In genomic region chr15:75842722-75843617, GRCh38 we compare ENCODE assay signal across 1 cellular context.
A peak's percentile ranks its signal among the peaks of the same experiment; 100 is the strongest.
TF ChIP-seq lines count a peak whose summit lies in the region.

UBE2Q2 (plus strand) TSS chr15:75843447; CDS start chr15:75843667, 220 bp downstream.

TF ChIP-seq in K562, 482 proteins besides CTCF, POLR2A, EP300 and RAD21 (continued from another document and continues in another):
- TF ChIP-seq, protein P1, sequence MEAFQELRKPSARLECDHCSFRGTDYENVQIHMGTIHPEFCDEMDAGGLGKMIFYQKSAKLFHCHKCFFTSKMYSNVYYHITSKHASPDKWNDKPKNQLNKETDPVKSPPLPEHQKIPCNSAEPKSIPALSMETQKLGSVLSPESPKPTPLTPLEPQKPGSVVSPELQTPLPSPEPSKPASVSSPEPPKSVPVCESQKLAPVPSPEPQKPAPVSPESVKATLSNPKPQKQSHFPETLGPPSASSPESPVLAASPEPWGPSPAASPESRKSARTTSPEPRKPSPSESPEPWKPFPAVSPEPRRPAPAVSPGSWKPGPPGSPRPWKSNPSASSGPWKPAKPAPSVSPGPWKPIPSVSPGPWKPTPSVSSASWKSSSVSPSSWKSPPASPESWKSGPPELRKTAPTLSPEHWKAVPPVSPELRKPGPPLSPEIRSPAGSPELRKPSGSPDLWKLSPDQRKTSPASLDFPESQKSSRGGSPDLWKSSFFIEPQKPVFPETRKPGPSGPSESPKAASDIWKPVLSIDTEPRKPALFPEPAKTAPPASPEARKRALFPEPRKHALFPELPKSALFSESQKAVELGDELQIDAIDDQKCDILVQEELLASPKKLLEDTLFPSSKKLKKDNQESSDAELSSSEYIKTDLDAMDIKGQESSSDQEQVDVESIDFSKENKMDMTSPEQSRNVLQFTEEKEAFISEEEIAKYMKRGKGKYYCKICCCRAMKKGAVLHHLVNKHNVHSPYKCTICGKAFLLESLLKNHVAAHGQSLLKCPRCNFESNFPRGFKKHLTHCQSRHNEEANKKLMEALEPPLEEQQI (IDR thresholded peaks at IDR 0.05): no peak
- TF ChIP-seq MXD1 (CRISPR knock-in tag; IDR thresholded peaks at IDR 0.05; ENCODE audit: borderline replicate concordance, poor library complexity, severe bottlenecking) (peak; percentile 70), GATAD2A (IDR thresholded peaks at IDR 0.05) (no peak), KLF13 (tag; IDR thresholded peaks at IDR 0.05; ENCODE audit: borderline replicate concordance, low read depth) (0 out of 2 replicates have a peak, but pooled peaks have one; percentile 65), HEY1 (CRISPR knock-in tag; IDR thresholded peaks at IDR 0.05; ENCODE audit: borderline replicate concordance) (no peak), LEF1 (IDR thresholded peaks at IDR 0.05) (no peak), NCOA2 (IDR thresholded peaks at IDR 0.05; ENCODE audit: partially characterized antibody in 2 of 2) (no peak), ZNF263 (CRISPR knock-in tag; IDR thresholded peaks at IDR 0.05; ENCODE audit: borderline replicate concordance) (no peak), BHLHE40 (IDR thresholded peaks at IDR 0.05; ENCODE audit: low read length) (peak; percentile 82), ZNF133 (CRISPR knock-in tag; IDR thresholded peaks at IDR 0.05) (no peak), DMBX1 (CRISPR knock-in tag; IDR thresholded peaks at IDR 0.05; ENCODE audit: borderline replicate concordance) (peak; percentile 69; the same call in 1 of the 2 replicates), HMGN3 (IDR thresholded peaks at IDR 0.05; ENCODE audit: borderline replicate concordance, extremely low read depth, insufficient read length, low read depth, low read length) (no peak), MNT (conservative IDR thresholded peaks at IDR 0.05) (peak; percentile 57 to 81), ATF7 (IDR thresholded peaks at IDR 0.05) (peak; percentile 71; the same call in 1 of the 2 replicates), CHD2 (IDR thresholded peaks at IDR 0.05; ENCODE audit: low read depth, low read length) (no peak), TFE3 (CRISPR knock-in tag; IDR thresholded peaks at IDR 0.05) (no peak), GTF2E2 (tag; IDR thresholded peaks at IDR 0.05) (peak; percentile 75; the same call in 1 of the 2 replicates), TCF7L2 (IDR thresholded peaks at IDR 0.05; ENCODE audit: low read depth, low read length) (no peak), E2F3 (CRISPR knock-in tag; IDR thresholded peaks at IDR 0.05) (0 out of 2 replicates have a peak, but pooled peaks have one; percentile 22), ATF4 (CRISPR knock-in tag; IDR thresholded peaks at IDR 0.05) (0 out of 2 replicates have a peak, but pooled peaks have one; percentile 12), ZBTB33 (CRISPR knock-in tag; IDR thresholded peaks at IDR 0.05) (peak; percentile 73), POLR2AphosphoS5 (IDR thresholded peaks at IDR 0.05; ENCODE audit: control insufficient read depth, insufficient read depth, low read depth, low read length) (peak; percentile 47; the same call in 1 of the 2 replicates), NR2C2 (CRISPR knock-in tag; IDR thresholded peaks at IDR 0.05) (no peak), NR2C2 (tag; IDR thresholded peaks at IDR 0.05) (peak; percentile 67; the same call in 1 of the 2 replicates), NR3C1 (CRISPR knock-in tag; IDR thresholded peaks at IDR 0.05) (peak; percentile 63), ZNF431 (CRISPR knock-in tag; IDR thresholded peaks at IDR 0.05) (peak; percentile 86; the same call in 1 of the 2 replicates), ZNF175 (CRISPR knock-in tag; IDR thresholded peaks at IDR 0.05; ENCODE audit: low read depth) (peak; percentile 89), GATA2 (CRISPR knock-in tag; IDR thresholded peaks at IDR 0.05) (no peak), ZNF12 (CRISPR knock-in tag; IDR thresholded peaks at IDR 0.05) (no peak), MECOM (CRISPR knock-in tag; IDR thresholded peaks at IDR 0.05) (peak; percentile 66; the same call in 1 of the 2 replicates), THRAP3 (IDR thresholded peaks at IDR 0.05; ENCODE audit: borderline replicate concordance) (no peak), CXXC5 (CRISPR knock-in tag; IDR thresholded peaks at IDR 0.05) (peak; percentile 92), ELK1 (CRISPR knock-in tag; IDR thresholded peaks at IDR 0.05) (no peak), SMAD4 (CRISPR knock-in tag; conservative IDR thresholded peaks at IDR 0.05) (peak; percentile 88), MXI1 (IDR thresholded peaks at IDR 0.05; ENCODE audit: low read depth, low read length) (peak; percentile 49; the same call in 1 of the 2 replicates), SMARCE1 (IDR thresholded peaks at IDR 0.05) (0 out of 2 replicates have a peak, but pooled peaks have one; percentile 12), TOE1 (IDR thresholded peaks at IDR 0.05; ENCODE audit: borderline replicate concordance) (no peak), TOE1 (CRISPR knock-in tag; IDR thresholded peaks at IDR 0.05; ENCODE audit: borderline replicate concordance, low read depth) (no peak), TAF15 (IDR thresholded peaks at IDR 0.05; ENCODE audit: low read depth, low read length) (no peak), TRIM24 (IDR thresholded peaks at IDR 0.05) (no peak), ZNF311 (CRISPR knock-in tag; IDR thresholded peaks at IDR 0.05) (no peak), SIN3B (IDR thresholded peaks at IDR 0.05; ENCODE audit: low read depth) (0 out of 2 replicates have a peak, but pooled peaks have one; percentile 29)
- TF ChIP-seq, protein P2, sequence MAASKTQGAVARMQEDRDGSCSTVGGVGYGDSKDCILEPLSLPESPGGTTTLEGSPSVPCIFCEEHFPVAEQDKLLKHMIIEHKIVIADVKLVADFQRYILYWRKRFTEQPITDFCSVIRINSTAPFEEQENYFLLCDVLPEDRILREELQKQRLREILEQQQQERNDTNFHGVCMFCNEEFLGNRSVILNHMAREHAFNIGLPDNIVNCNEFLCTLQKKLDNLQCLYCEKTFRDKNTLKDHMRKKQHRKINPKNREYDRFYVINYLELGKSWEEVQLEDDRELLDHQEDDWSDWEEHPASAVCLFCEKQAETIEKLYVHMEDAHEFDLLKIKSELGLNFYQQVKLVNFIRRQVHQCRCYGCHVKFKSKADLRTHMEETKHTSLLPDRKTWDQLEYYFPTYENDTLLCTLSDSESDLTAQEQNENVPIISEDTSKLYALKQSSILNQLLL (CRISPR knock-in tag; IDR thresholded peaks at IDR 0.05; ENCODE audit: borderline replicate concordance): no peak
- TF ChIP-seq, protein P3, sequence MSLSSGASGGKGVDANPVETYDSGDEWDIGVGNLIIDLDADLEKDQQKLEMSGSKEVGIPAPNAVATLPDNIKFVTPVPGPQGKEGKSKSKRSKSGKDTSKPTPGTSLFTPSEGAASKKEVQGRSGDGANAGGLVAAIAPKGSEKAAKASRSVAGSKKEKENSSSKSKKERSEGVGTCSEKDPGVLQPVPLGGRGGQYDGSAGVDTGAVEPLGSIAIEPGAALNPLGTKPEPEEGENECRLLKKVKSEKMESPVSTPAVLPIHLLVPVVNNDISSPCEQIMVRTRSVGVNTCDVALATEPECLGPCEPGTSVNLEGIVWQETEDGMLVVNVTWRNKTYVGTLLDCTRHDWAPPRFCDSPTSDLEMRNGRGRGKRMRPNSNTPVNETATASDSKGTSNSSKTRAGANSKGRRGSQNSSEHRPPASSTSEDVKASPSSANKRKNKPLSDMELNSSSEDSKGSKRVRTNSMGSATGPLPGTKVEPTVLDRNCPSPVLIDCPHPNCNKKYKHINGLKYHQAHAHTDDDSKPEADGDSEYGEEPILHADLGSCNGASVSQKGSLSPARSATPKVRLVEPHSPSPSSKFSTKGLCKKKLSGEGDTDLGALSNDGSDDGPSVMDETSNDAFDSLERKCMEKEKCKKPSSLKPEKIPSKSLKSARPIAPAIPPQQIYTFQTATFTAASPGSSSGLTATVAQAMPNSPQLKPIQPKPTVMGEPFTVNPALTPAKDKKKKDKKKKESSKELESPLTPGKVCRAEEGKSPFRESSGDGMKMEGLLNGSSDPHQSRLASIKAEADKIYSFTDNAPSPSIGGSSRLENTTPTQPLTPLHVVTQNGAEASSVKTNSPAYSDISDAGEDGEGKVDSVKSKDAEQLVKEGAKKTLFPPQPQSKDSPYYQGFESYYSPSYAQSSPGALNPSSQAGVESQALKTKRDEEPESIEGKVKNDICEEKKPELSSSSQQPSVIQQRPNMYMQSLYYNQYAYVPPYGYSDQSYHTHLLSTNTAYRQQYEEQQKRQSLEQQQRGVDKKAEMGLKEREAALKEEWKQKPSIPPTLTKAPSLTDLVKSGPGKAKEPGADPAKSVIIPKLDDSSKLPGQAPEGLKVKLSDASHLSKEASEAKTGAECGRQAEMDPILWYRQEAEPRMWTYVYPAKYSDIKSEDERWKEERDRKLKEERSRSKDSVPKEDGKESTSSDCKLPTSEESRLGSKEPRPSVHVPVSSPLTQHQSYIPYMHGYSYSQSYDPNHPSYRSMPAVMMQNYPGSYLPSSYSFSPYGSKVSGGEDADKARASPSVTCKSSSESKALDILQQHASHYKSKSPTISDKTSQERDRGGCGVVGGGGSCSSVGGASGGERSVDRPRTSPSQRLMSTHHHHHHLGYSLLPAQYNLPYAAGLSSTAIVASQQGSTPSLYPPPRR (CRISPR knock-in tag; IDR thresholded peaks at IDR 0.05; ENCODE audit: borderline replicate concordance): no peak; the same call in 1 of the 2 replicates
- TF ChIP-seq, protein P4, sequence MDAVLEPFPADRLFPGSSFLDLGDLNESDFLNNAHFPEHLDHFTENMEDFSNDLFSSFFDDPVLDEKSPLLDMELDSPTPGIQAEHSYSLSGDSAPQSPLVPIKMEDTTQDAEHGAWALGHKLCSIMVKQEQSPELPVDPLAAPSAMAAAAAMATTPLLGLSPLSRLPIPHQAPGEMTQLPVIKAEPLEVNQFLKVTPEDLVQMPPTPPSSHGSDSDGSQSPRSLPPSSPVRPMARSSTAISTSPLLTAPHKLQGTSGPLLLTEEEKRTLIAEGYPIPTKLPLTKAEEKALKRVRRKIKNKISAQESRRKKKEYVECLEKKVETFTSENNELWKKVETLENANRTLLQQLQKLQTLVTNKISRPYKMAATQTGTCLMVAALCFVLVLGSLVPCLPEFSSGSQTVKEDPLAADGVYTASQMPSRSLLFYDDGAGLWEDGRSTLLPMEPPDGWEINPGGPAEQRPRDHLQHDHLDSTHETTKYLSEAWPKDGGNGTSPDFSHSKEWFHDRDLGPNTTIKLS (IDR thresholded peaks at IDR 0.05; ENCODE audit: borderline replicate concordance, low read depth): peak; percentile 98
